ENCODE assay signal across 1 cellular context in genomic region chr17:39867084-39867890, GRCh38.
TF ChIP-seq lines count a peak whose summit lies in the region.

No MANE protein-coding gene starts in this region.

TF ChIP-seq in GM12878, 131 proteins besides CTCF, POLR2A, EP300 and RAD21 (continued from another document):
- peak; percentile 91 for TF ChIP-seq MLLT1 (IDR thresholded peaks at IDR 0.05)
- peak; percentile 43; the same call in 1 of the 2 replicates for TF ChIP-seq YY1 (IDR thresholded peaks at IDR 0.05; ENCODE audit: low read depth, low read length)
- peak; percentile 82 for TF ChIP-seq MEF2B (IDR thresholded peaks at IDR 0.05; ENCODE audit: partially characterized antibody, poor library complexity, severe bottlenecking)
- TF ChIP-seq SIX5 (IDR thresholded peaks at IDR 0.05; ENCODE audit: low read depth, low read length, severe bottlenecking), result peak; percentile 16
- no peak for TF ChIP-seq EGR1 (IDR thresholded peaks at IDR 0.05; ENCODE audit: borderline replicate concordance in 1 of 2, low read depth in 2 of 2, low read length in 2 of 2)
- peak; percentile 96 for TF ChIP-seq NFIC (IDR thresholded peaks at IDR 0.05; ENCODE audit: low read depth, low read length)
- peak; percentile 63; the same call in 1 of the 2 replicates for TF ChIP-seq DPF2 (IDR thresholded peaks at IDR 0.05)
- no peak for TF ChIP-seq ZNF217 (IDR thresholded peaks at IDR 0.05)
- peak; percentile 21; the same call in 1 of the 2 replicates for TF ChIP-seq ZNF207 (IDR thresholded peaks at IDR 0.05; ENCODE audit: borderline replicate concordance)
- peak; percentile 72; the same call in 2 of the 3 replicates for TF ChIP-seq POU2F2 (IDR thresholded peaks at IDR 0.05; ENCODE audit: borderline replicate concordance, low read depth, low read length)
- TF ChIP-seq MTA2 (IDR thresholded peaks at IDR 0.05; ENCODE audit: low read depth), result peak; percentile 77
- no peak for TF ChIP-seq SREBF1 (IDR thresholded peaks at IDR 0.05; ENCODE audit: low read length)
- TF ChIP-seq POLR2AphosphoS2 (IDR thresholded peaks at IDR 0.05; ENCODE audit: low read depth, low read length), result no peak
- peak; percentile 92 for TF ChIP-seq TBL1XR1 (IDR thresholded peaks at IDR 0.05; ENCODE audit: low read depth, low read length)
- TF ChIP-seq IRF4 (IDR thresholded peaks at IDR 0.05; ENCODE audit: low read depth, low read length), result peak; percentile 81
- no peak for TF ChIP-seq ZNF687 (IDR thresholded peaks at IDR 0.05)
- TF ChIP-seq SP1 (IDR thresholded peaks at IDR 0.05; ENCODE audit: low read depth, low read length), result peak; percentile 11
- peak; percentile 21 for TF ChIP-seq BCL3 (IDR thresholded peaks at IDR 0.05; ENCODE audit: borderline replicate concordance, insufficient read depth, low read depth, low read length, poor library complexity, severe bottlenecking)
- TF ChIP-seq CBX5 (IDR thresholded peaks at IDR 0.05; ENCODE audit: low read depth), result 0 out of 2 replicates have a peak, but pooled peaks have one; percentile 47
- no peak for TF ChIP-seq STAT1 (conservative IDR thresholded peaks at IDR 0.05)
- 0 out of 2 replicates have a peak, but pooled peaks have one; percentile 8 for TF ChIP-seq SPI1 (IDR thresholded peaks at IDR 0.05; ENCODE audit: borderline replicate concordance, insufficient read depth, low read depth, low read length)
- TF ChIP-seq TCF12 (IDR thresholded peaks at IDR 0.05; ENCODE audit: low read depth, low read length), result peak; percentile 62; the same call in 1 of the 2 replicates
- TF ChIP-seq MTA3 (IDR thresholded peaks at IDR 0.05; ENCODE audit: borderline replicate concordance, low read length), result peak; percentile 92; the same call in 1 of the 2 replicates
- no peak for TF ChIP-seq HDAC6 (IDR thresholded peaks at IDR 0.05; ENCODE audit: unreplicated experiment)
- peak in 1 of 2 experiments; percentile 55; a peak in 1 of 4 replicates for TF ChIP-seq SRF (IDR thresholded peaks at IDR 0.05; ENCODE audit: low read depth in 2 of 2, low read length in 2 of 2)
- no peak for TF ChIP-seq TARDBP (IDR thresholded peaks at IDR 0.05; ENCODE audit: borderline replicate concordance)
- TF ChIP-seq NBN (IDR thresholded peaks at IDR 0.05), result peak; percentile 85
- TF ChIP-seq RAD51 (IDR thresholded peaks at IDR 0.05), result peak; percentile 76
- peak; percentile 83 for TF ChIP-seq CBFB (IDR thresholded peaks at IDR 0.05; ENCODE audit: low read depth)
